Comparison of ENCODE assay signal across 14 cellular contexts in the genomic region with DNA sequence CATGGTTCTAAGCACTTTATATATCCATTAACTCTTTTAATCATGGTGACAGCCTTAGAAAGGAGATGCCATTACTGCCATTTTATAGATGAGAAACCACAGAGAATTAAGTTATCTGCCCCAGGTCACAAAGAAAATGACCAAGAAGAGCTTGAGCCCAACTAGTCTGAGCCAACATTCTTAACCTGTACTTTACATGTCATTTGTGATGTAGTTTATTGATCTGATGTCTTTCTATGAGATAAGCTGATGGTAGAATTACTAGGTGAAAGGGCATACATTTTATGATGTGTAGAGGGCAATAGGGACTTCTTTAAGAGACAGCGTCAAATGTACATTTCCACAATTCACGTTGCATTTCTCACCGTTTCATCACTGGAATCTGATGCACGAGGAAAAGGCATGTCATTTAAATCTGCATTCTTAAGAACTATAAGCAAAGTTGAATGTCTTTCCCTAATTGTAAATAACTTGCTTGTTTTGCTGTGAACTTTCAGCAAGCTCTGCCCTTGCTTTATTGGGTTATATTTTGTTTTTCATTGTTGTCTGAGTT. TPM values are rescaled to one million over a fixed set of nuclear protein-coding genes. Genes with fewer than 3 reads are reported as not detected.
DNase-seq lines count a peak whose midpoint lies in the region; ATAC-seq and TF ChIP-seq lines count a peak whose summit lies in the region.
"Had no signal": no experiment of that assay in that cellular context is flagged by ENCODE, and none has a peak within 500 bp of the region (broad histone marks: within the 10 kb centered on the region; RNA-seq: fewer than 3 reads in every experiment).

No MANE protein-coding gene starts in this region.

- H3K27ac Mint-ChIP-seq in CD4-positive, alpha-beta memory T cell: peak overlapping the region in 5 of 7 donors; percentile 6 to 88 (median 34)
- H3K27ac Mint-ChIP-seq in progenitor cell of endocrine pancreas: peak overlapping the region; percentile 72

- no peak overlapping the region for H3K4me3 ChIP-seq in CD4-positive, alpha-beta memory T cell (ENCODE audit: low read length in 2 of 2)
- H3K4me3 ChIP-seq in Peyer's patch (peak overlapping the region in 1 of 4 donors; percentile 4), hepatocyte (no peak overlapping the region)
- H3K4me3 ChIP-seq: A549, MG63 had no signal

- H3K9me2 ChIP-seq in hepatocyte (replicated peaks; ENCODE audit: insufficient read depth): no peaks in the 10 kb centered on the region

- intact Hi-C loops in CD4-positive, alpha-beta memory T cell (cut with micrococcal nuclease): no loop called here

- H3K36me3 Mint-ChIP-seq in CD4-positive, alpha-beta memory T cell: peaks cover 20 to 25% of the 10 kb centered on the region in 2 donors
- no peaks in the 10 kb centered on the region for H3K36me3 Mint-ChIP-seq in progenitor cell of endocrine pancreas (ENCODE audit: insufficient read depth)

- POLR2A ChIA-PET in CD4-positive, alpha-beta memory T cell (lab: Charles Lee; ENCODE audit: partially characterized antibody): interaction anchor here (1.0 kb wide), 1 partner anchor 11 kb away, joined by 4 read pairs; a partner anchor contains a TSS

- no peak overlapping the region for H2AFZ ChIP-seq in hepatocyte

- no peaks in the 10 kb centered on the region for H3K79me2 ChIP-seq in hepatocyte

- no peaks in the 10 kb centered on the region for H3K9me3 Mint-ChIP-seq in CD4-positive, alpha-beta memory T cell
- no peaks in the 10 kb centered on the region for H3K9me3 Mint-ChIP-seq in progenitor cell of endocrine pancreas (ENCODE audit: low read depth)

- no peak overlapping the region for H3K4me2 ChIP-seq in hepatocyte
- H3K4me2 ChIP-seq: A549 had no signal

- H3K9me3 ChIP-seq in CD4-positive, alpha-beta memory T cell (ENCODE audit: control insufficient read depth in 1 of 2, low read length in 2 of 2): no peaks in the 10 kb centered on the region
- H3K9me3 ChIP-seq in Peyer's patch (no peaks in the 10 kb centered on the region), hepatocyte (ENCODE audit: low read depth) (no peaks in the 10 kb centered on the region)
- H3K9me3 ChIP-seq: A549, MG63 had no signal

- peaks cover 51% of the 10 kb centered on the region for H3K4me1 ChIP-seq in CD4-positive, alpha-beta memory T cell (ENCODE audit: insufficient read depth, low read length)
- H3K4me1 ChIP-seq in Peyer's patch (peaks cover 0 to 39% (median 2%) of the 10 kb centered on the region in 4 donors), hepatocyte (ENCODE audit: insufficient read depth) (peaks cover 22% of the 10 kb centered on the region)
- H3K4me1 ChIP-seq: A549 had no signal

- TF ChIP-seq CTCF in Peyer's patch (IDR thresholded peaks at IDR 0.05) (no peak), hepatocyte (IDR thresholded peaks at IDR 0.05; ENCODE audit: poor library complexity) (no peak), progenitor cell of endocrine pancreas (IDR thresholded peaks at IDR 0.05; ENCODE audit: unreplicated experiment) (no peak)

- no peak for ATAC-seq in GM19324 (IDR thresholded peaks at IDR 0.05; ENCODE audit: low FRiP score, unreplicated experiment)
- ATAC-seq: A549 had no signal

- H3K4me1 Mint-ChIP-seq in CD4-positive, alpha-beta memory T cell: peaks cover 65 to 89% (median 78%) of the 10 kb centered on the region in 4 donors
- H3K4me1 Mint-ChIP-seq in progenitor cell of endocrine pancreas (ENCODE audit: low read depth): peaks cover 38% of the 10 kb centered on the region

- H3K36me3 ChIP-seq in CD4-positive, alpha-beta memory T cell (ENCODE audit: insufficient read depth, low read length): peaks cover 4% of the 10 kb centered on the region
- H3K36me3 ChIP-seq in Peyer's patch (no peaks in the 10 kb centered on the region), hepatocyte (replicated peaks; ENCODE audit: insufficient read depth, low read depth) (no peaks in the 10 kb centered on the region)
- H3K36me3 ChIP-seq: MG63 had no signal

- H4K20me1 ChIP-seq in hepatocyte (ENCODE audit: insufficient read depth, poor library complexity, severe bottlenecking): no peaks in the 10 kb centered on the region

- CTCF ChIA-PET in CD4-positive, alpha-beta memory T cell (lab: Charles Lee; ENCODE audit: partially characterized antibody): interaction anchor here (1.3 to 3.4 kb wide), 2 partner anchors 10 to 246 kb away, joined by 3 to 22 read pairs; no protein-coding TSS in a partner anchor

- H3K27me3 Mint-ChIP-seq in CD4-positive, alpha-beta memory T cell: no peaks in the 10 kb centered on the region
- H3K27me3 Mint-ChIP-seq in progenitor cell of endocrine pancreas: no peaks in the 10 kb centered on the region

- no peaks in the 10 kb centered on the region for H3K27me3 ChIP-seq in CD4-positive, alpha-beta memory T cell (ENCODE audit: insufficient read depth, low read length)
- no peaks in the 10 kb centered on the region for H3K27me3 ChIP-seq in Peyer's patch
- H3K27me3 ChIP-seq in hepatocyte: no peaks in the 10 kb centered on the region
- H3K27me3 ChIP-seq: MG63 had no signal

- no peak overlapping the region for H3K27ac ChIP-seq in CD4-positive, alpha-beta memory T cell (ENCODE audit: low read depth, low read length)
- H3K27ac ChIP-seq in Peyer's patch (peak overlapping the region in 3 of 4 donors; percentile 26 to 96 (median 76)), hepatocyte (peak overlapping the region; percentile 91)
- H3K27ac ChIP-seq: A549 had no signal

- peak overlapping the region in 2 of 8 donors; percentile 7 to 30 for H3K4me3 Mint-ChIP-seq in CD4-positive, alpha-beta memory T cell
- no peak overlapping the region for H3K4me3 Mint-ChIP-seq in progenitor cell of endocrine pancreas (ENCODE audit: low read depth)

- WGBS in hepatocyte (ENCODE audit: low lambda C conversion rate, missing lambda C conversion rate): 39% methylated on average over 4 of the region's 4 CpGs

- no peak for DNase-seq in CD4-positive, alpha-beta memory T cell
- DNase-seq in Peyer's patch (no peak), hepatocyte (ENCODE audit: low spot score) (no peak), progenitor cell of endocrine pancreas (ENCODE audit: low spot score, unreplicated experiment) (no peak), AG08396 (ENCODE audit: low spot score) (no peak)
- no peak for DNase-seq in activated CD8-positive, alpha-beta memory T cell treated with anti-CD3 and anti-CD28 coated beads, Interleukin-2, amount 50 U/mL, for 48 hours
- DNase-seq: DMS 273 treated with DMSO at 0.1 percent for 48 hours, MG63, NCI-H1092 treated with DMSO at 0.1 percent for 48 hours, NCI-H1694 treated with DMSO at 0.1 percent for 48 hours, NCI-H69 had no signal

- peak; percentile 12 to 72 for TF ChIP-seq POLR2A in Peyer's patch (IDR thresholded peaks at IDR 0.05)

RNA-seq across cellular contexts. Expression of a gene that starts 11.3 kb away (rescaled TPM):
- 10 to 100 TPM; 51.8 to 53.8 TPM for total RNA-seq in CD4-positive, alpha-beta memory T cell
- polyA plus RNA-seq in CD4-positive, alpha-beta memory T cell: 10 to 100 TPM; 62.2 to 83.8 TPM
- total RNA-seq in Peyer's patch: 1,000 to 10,000 TPM in 1 of 4 donors, 100 to 1,000 TPM in 3; 133 to 1,137 (median 595) TPM
- 40.2 and 43.1 TPM in 2 replicates for total RNA-seq in hepatocyte
- 22.2 and 22.7 TPM in 2 replicates for polyA plus RNA-seq in hepatocyte
- 0.22 and 0.33 TPM in 2 replicates for total RNA-seq in progenitor cell of endocrine pancreas
- total RNA-seq: H1 had no signal
- polyA plus RNA-seq: H1 had no signal

Comparison
In these comparisons a context has a peak if more than half of its experiments do, and no peak if none do; other contexts are left out.
1. RNA of a gene that starts 11.3 kb away (total RNA-seq): 133 to 1,137 TPM in Peyer's patch, 51.8 to 53.8 TPM in CD4-positive, alpha-beta memory T cell and 40.2 to 43.1 TPM in hepatocyte; 0.22 to 0.33 TPM in progenitor cell of endocrine pancreas; every median in the first group is over 10 times any median in the second.